Comparison of ENCODE assay signal across 2 cellular contexts in the genomic region with DNA sequence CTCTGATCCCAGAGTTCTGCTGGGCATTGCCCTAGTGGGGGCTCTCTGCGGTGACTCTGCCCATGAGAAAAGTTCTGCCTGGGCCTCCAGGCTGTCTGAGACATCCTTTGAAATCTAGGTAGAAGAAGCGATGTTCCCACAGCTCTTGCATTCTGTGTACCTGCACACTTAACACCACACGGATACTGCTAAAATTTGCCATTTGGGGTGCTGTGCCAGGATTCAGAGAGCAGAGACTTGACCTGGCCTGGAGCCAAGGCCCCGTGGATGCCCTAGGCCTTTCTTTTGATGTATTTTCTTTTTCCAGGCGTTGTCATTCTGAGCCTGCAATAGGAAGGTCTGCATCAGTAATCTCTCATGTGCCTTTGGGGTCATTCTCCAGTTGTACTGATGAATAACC.
TF ChIP-seq lines count a peak whose summit lies in the region.

No MANE protein-coding gene starts in this region.

TF ChIP-seq in Ishikawa, 13 proteins besides CTCF, POLR2A, EP300 and RAD21 (continued from another document):
- no peak for TF ChIP-seq REST (IDR thresholded peaks at IDR 0.05; ENCODE audit: low read depth)
- TF ChIP-seq YY1 (IDR thresholded peaks at IDR 0.05; ENCODE audit: low read depth) = no peak
- TF ChIP-seq EGR1 (IDR thresholded peaks at IDR 0.05) = no peak
- TF ChIP-seq CEBPB (IDR thresholded peaks at IDR 0.05) = no peak
- TF ChIP-seq USF1 (IDR thresholded peaks at IDR 0.05) = no peak
TF ChIP-seq in Ishikawa: peak in this region for 1.

TF ChIP-seq in WTC11, 78 proteins besides CTCF, POLR2A, EP300 and RAD21 (continued from another document):
- TF ChIP-seq ZNF512 (CRISPR knock-in tag; IDR thresholded peaks at IDR 0.05; ENCODE audit: borderline replicate concordance) (no peak), KAT7 (CRISPR knock-in tag; IDR thresholded peaks at IDR 0.05; ENCODE audit: borderline replicate concordance) (no peak), ZNF671 (CRISPR knock-in tag; IDR thresholded peaks at IDR 0.05) (no peak), CREM (CRISPR knock-in tag; IDR thresholded peaks at IDR 0.05) (no peak)
